ENCODE assay signal across 26 cellular contexts in the genomic region with DNA sequence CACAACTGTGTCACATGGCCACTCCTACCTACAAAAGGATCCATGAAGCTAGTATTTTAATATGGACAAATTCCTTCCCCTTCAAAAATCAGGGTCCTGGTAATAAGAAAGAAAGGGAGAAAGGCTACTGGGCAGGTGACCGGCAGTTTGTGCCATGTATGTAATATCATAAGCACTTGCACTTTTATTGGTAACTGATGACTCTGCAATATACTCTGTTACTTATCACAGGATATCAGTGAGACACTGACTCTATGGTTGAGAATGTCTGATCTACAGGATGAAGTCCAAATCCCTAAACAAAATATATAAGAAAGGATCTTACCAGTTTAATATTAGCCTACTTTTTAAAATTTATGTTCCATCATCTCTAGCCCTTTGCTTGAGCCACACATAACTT.
"Had no signal": no experiment of that assay in that cellular context is flagged by ENCODE, and none has a peak within 500 bp of the region (broad histone marks: within the 10 kb centered on the region; RNA-seq: fewer than 3 reads in every experiment).

No MANE protein-coding gene starts in this region.

- DNase-seq: colonic mucosa; cortex of kidney; effector CD8-positive, alpha-beta T cell; effector memory CD8-positive, alpha-beta T cell; endodermal cell; erythroblast; esophagus squamous epithelium; foreskin fibroblast; foreskin melanocyte; gastrocnemius medialis; glutamatergic neuron; head of caudate nucleus; heart right ventricle; hippocampal formation; left cardiac atrium; left lung; left ventricle myocardium superior; lower lobe of right lung; mesenchymal stem cell; mucosa of descending colon; naive B cell had no signal

- H3K4me1 ChIP-seq: colonic mucosa, esophagus squamous epithelium, heart right ventricle, left lung, lower lobe of right lung had no signal

- H3K36me3 ChIP-seq: colonic mucosa, esophagus squamous epithelium, gastrocnemius medialis, heart right ventricle, left lung, lower lobe of right lung had no signal

- H3K27me3 ChIP-seq: colonic mucosa, esophagus squamous epithelium, gastrocnemius medialis, left lung had no signal

- H3K9me3 ChIP-seq: colonic mucosa, esophagus squamous epithelium, gastrocnemius medialis, heart right ventricle, left lung, lower lobe of right lung, mucosa of descending colon had no signal

- ATAC-seq: effector memory CD8-positive, alpha-beta T cell; esophagus mucosa; gastrocnemius medialis; heart right ventricle; left cardiac atrium; left lung; left ventricle myocardium superior; lower lobe of right lung; mucosa of descending colon had no signal

- H3K4me3 ChIP-seq: colonic mucosa, esophagus squamous epithelium, gastrocnemius medialis, heart right ventricle, left lung, lower lobe of right lung, mucosa of descending colon had no signal

- H3K27ac ChIP-seq: colonic mucosa, epithelial cell of prostate, esophagus squamous epithelium, gastrocnemius medialis, heart right ventricle, left lung, lower lobe of right lung had no signal

- FAIRE-seq: endometrium, islet of Langerhans, keratinocyte had no signal
